27 cellular contexts compared by ENCODE assay signal in the genomic region with DNA sequence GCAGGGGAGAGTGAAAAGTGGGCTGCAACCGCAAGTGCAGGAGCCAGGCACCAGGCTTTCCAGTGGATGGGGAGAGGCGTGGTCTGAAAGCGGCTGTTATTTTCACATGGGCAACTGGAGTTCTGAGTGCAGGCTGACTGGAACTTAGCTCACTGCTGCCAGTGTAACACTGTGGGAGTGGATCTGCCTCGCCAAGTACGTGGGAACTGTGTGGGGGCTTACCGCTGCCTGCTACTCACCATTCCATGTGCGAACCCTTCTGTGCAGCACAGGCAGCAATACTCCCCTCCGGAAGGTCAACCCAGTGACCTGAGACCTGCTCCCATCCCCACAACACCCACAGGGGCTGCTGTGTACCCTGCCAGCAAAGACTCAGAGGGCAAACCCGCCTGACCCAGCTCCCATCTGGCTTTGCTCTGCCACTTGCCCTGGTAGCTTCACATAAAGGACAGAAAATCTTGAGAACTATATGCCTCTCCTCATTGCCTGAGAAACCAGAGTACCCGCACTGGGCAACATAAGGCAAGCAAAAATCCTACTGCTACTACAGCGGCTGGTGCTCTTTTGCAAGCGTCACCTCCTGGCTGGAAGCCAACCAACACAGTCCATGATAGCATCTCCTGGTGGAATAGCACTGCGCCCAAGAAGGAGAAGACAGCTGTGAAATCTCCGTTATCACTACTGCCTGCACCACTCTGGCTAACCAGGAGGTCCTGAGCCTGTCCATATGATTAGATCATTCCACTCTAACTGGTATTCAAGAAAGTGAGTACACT. TPM values are rescaled to one million over a fixed set of nuclear protein-coding genes. Genes with fewer than 3 reads are reported as not detected.
DNase-seq lines count a peak whose midpoint lies in the region; ATAC-seq and TF ChIP-seq lines count a peak whose summit lies in the region.
"Had no signal": no experiment of that assay in that cellular context is flagged by ENCODE, and none has a peak within 500 bp of the region (broad histone marks: within the 10 kb centered on the region; RNA-seq: fewer than 3 reads in every experiment).

No MANE protein-coding gene starts in this region.

- CTCF ChIA-PET in A673 (lab: Charles Lee): no interaction called here

- H3K36me3 ChIP-seq in A673 (ENCODE audit: insufficient read depth, low read length, poor library complexity, severe bottlenecking): no peaks in the 10 kb centered on the region
- H3K36me3 ChIP-seq in GM23248 (ENCODE audit: low read depth): no peaks in the 10 kb centered on the region
- H3K36me3 ChIP-seq: left ventricle myocardium inferior had no signal

- intact Hi-C loops in A673 (cut with micrococcal nuclease; ENCODE audit: unreplicated experiment): no loop called here

- no peak overlapping the region for H2AFZ ChIP-seq in GM23248
- H2AFZ ChIP-seq: hepatocyte had no signal

- in situ Hi-C loops in GM23248 (cut with MboI): no loop called here

- H3K9me3 ChIP-seq in A673 (ENCODE audit: low read depth, low read length, poor library complexity, severe bottlenecking) (no peaks in the 10 kb centered on the region), GM23248 (ENCODE audit: low read depth) (no peaks in the 10 kb centered on the region)

- WGBS in GM23248 (ENCODE audit: low coverage in 1 of 2, low lambda C conversion rate in 2 of 2, missing lambda C conversion rate in 2 of 2), 2 experiments: 71 to 73% methylated on average over 14 of the region's 14 CpGs

- H3K27ac ChIP-seq in A673 (ENCODE audit: low read depth, low read length, poor library complexity, severe bottlenecking): no peak overlapping the region
- no peak overlapping the region for H3K27ac ChIP-seq in GM23248
- H3K27ac ChIP-seq: hepatocyte, KMS-11, left ventricle myocardium inferior had no signal

- H3K4me2 ChIP-seq in GM23248 (ENCODE audit: unreplicated experiment): no peak overlapping the region
- H3K4me2 ChIP-seq: hepatocyte, KMS-11 had no signal

- H3K4me1 ChIP-seq in A673 (ENCODE audit: insufficient read depth, low read length, poor library complexity, severe bottlenecking) (no peaks in the 10 kb centered on the region), GM23248 (ENCODE audit: insufficient read depth) (no peaks in the 10 kb centered on the region)
- H3K4me1 ChIP-seq: left ventricle myocardium inferior had no signal

- H4K20me1 ChIP-seq in GM23248 (ENCODE audit: insufficient read depth): no peaks in the 10 kb centered on the region

- H3K27me3 ChIP-seq in A673 (replicated peaks; ENCODE audit: insufficient read depth, low read depth, low read length, poor library complexity) (peaks cover 72% of the 10 kb centered on the region), GM23248 (replicated peaks; ENCODE audit: insufficient read depth) (no peaks in the 10 kb centered on the region)

- peaks cover 6% of the 10 kb centered on the region for H3F3A ChIP-seq in GM23248 (ENCODE audit: insufficient read depth)

- H3K9ac ChIP-seq in GM23248: no peak overlapping the region
- H3K9ac ChIP-seq: KMS-11 had no signal

- no peaks in the 10 kb centered on the region for H3K79me2 ChIP-seq in GM23248 (ENCODE audit: insufficient read depth)
- H3K79me2 ChIP-seq: hepatocyte had no signal

- POLR2A ChIA-PET in A673 (lab: Charles Lee; ENCODE audit: low non-redundant PET): no interaction called here

- TF ChIP-seq CTCF in A673 (conservative IDR thresholded peaks at IDR 0.05; ENCODE audit: low read depth, low read length) (no peak), fibroblast of pulmonary artery (IDR thresholded peaks at IDR 0.05; ENCODE audit: low read length, missing control alignments) (no peak)

- DNase-seq in A673 (ENCODE audit: low spot score): peak; percentile 20
- DNase-seq in HT-29 (ENCODE audit: low spot score): peak; percentile 11
- DNase-seq in SK-N-DZ (ENCODE audit: low spot score): peak; percentile 19
- peak; percentile 7 for DNase-seq in fibroblast of pulmonary artery (ENCODE audit: low read depth)
- no peak for DNase-seq in GM23248
- DNase-seq in NCI-H2196 (lab: John Stamatoyannopoulos, UW; ENCODE audit: unreplicated experiment): no peak
- DNase-seq: activated CD4-positive, alpha-beta T cell treated with anti-CD3 and anti-CD28 coated beads for 36 hours; activated naive CD4-positive, alpha-beta T cell treated with anti-CD3 and anti-CD28 coated beads for 36 hours; activated T-cell treated with anti-CD3 and anti-CD28 coated beads, Interleukin-2, amount 50 U/mL, for 72 hours; CD4-positive, alpha-beta T cell; central memory CD4-positive, alpha-beta T cell; DMS79; foreskin melanocyte; HCEC 1CT; left ventricle myocardium inferior; naive thymus-derived CD8-positive, alpha-beta T cell; NCI-H1930; NCI-H510A; stimulated activated CD4-positive, alpha-beta T cell treated with anti-CD3 and anti-CD28 coated beads, Interleukin-15, amount 100 ng/mL, for 24 hours; stimulated activated CD8-positive, alpha-beta memory T cell treated with anti-CD3 and anti-CD28 coated beads, Interleukin-4, amount 100 ng/mL, for 48 hours had no signal

- no TSS peak for BruUV-seq in A673 (replicated peaks; lab: Mats Ljungman, UMichigan)

- ATAC-seq in HG02884 (IDR thresholded peaks at IDR 0.05; ENCODE audit: unreplicated experiment): no peak
- ATAC-seq in HG02588 (IDR thresholded peaks at IDR 0.05; ENCODE audit: unreplicated experiment): no peak
- ATAC-seq: activated CD4-positive, alpha-beta T cell treated with anti-CD3 and anti-CD28 coated beads for 36 hours; activated T-cell treated with anti-CD3 and anti-CD28 coated beads, Interleukin-2, amount 50 U/mL, for 72 hours; naive thymus-derived CD8-positive, alpha-beta T cell; sciatic nerve had no signal

- no peaks in the 10 kb centered on the region for H3K9me2 ChIP-seq in GM23248 (ENCODE audit: insufficient read depth)

- H3K4me3 ChIP-seq in A673 (ENCODE audit: low read depth, low read length, poor library complexity, severe bottlenecking) (no peak overlapping the region), fibroblast of pulmonary artery (replicated peaks; ENCODE audit: low read depth, low read length) (no peak overlapping the region), GM23248 (no peak overlapping the region)
- H3K4me3 ChIP-seq: hepatocyte, left ventricle myocardium inferior had no signal

RNA-seq across cellular contexts. Expression of gene SIRPG, which starts 54.4 kb away (rescaled TPM):
- not detected in 2 replicates for total RNA-seq in A673 (2021)
- not detected in 2 replicates for total RNA-seq in HT-29 (2014; rRNA removed; shearing (Covaris generic))
- polyA plus RNA-seq in SK-N-DZ (2014; cell fraction: cytosol; rRNA removed): not detected in 2 replicates
- polyA plus RNA-seq in SK-N-DZ (2014; cell fraction: nucleus; rRNA removed): not detected in 2 replicates
- total RNA-seq in GM23248 (2014; rRNA removed; shearing (Covaris generic)): not detected in 2 replicates
- not detected in 2 replicates for polyA plus RNA-seq in GM23248 (2016; fragmentation: Nextera tagmentation; extraction: Ambion mirVana)
- total RNA-seq: hepatocyte, HT1080, left ventricle myocardium inferior, mesothelial cell of epicardium, sciatic nerve had no signal
- polyA plus RNA-seq: hepatocyte had no signal

Comparison
In these comparisons a context has a peak if more than half of its experiments do, and no peak if none do; other contexts are left out.
1. DNase-seq: peak in A673 (single experiment), HT-29 (single experiment), SK-N-DZ (single experiment) and fibroblast of pulmonary artery (single experiment); none in GM23248 (single experiment) and NCI-H2196 (single experiment).